ENCODE assay signal across 1 cellular context in the genomic region with DNA sequence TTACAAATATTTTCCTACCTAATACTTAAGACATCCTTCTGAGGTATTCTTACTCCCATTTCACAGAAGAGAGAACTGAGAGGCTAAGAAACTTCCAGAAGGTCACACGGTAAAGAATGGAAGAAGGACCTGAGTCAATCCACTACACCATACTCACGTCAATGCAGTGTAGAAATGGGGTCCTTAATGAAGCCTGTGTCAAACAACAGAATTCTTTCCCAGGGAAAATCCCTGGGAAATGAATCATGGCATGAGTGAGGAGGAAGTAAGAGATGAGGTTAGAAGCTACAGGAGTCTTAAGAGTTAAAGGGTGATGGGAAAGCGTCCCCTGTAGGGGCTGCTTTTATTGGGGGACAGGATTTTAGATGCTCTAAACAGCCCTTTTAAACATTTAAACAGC.
TF ChIP-seq lines count a peak whose summit lies in the region.

No MANE protein-coding gene starts in this region.

TF ChIP-seq in SK-N-SH, 30 proteins besides CTCF, POLR2A, EP300 and RAD21 (continued from another document):
- TF ChIP-seq TAF1 (IDR thresholded peaks at IDR 0.05; ENCODE audit: borderline replicate concordance, low read depth, low read length), result no peak
- no peak for TF ChIP-seq IRF3 (IDR thresholded peaks at IDR 0.05; ENCODE audit: low read depth, low read length)
- TF ChIP-seq, protein P1, sequence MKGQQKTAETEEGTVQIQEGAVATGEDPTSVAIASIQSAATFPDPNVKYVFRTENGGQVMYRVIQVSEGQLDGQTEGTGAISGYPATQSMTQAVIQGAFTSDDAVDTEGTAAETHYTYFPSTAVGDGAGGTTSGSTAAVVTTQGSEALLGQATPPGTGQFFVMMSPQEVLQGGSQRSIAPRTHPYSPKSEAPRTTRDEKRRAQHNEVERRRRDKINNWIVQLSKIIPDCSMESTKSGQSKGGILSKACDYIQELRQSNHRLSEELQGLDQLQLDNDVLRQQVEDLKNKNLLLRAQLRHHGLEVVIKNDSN (IDR thresholded peaks at IDR 0.05; ENCODE audit: borderline replicate concordance, low read depth), result no peak
- no peak for TF ChIP-seq RFX5 (IDR thresholded peaks at IDR 0.05; ENCODE audit: low read length)
- no peak for TF ChIP-seq GABPA (IDR thresholded peaks at IDR 0.05; ENCODE audit: low read depth)
- TF ChIP-seq POLR2AphosphoS5 (IDR thresholded peaks at IDR 0.05; ENCODE audit: low read depth, low read length), result no peak
- TF ChIP-seq MXI1 (IDR thresholded peaks at IDR 0.05; ENCODE audit: low read depth, low read length), result no peak
